ENCODE assay signal across 17 cellular contexts in the genomic region with DNA sequence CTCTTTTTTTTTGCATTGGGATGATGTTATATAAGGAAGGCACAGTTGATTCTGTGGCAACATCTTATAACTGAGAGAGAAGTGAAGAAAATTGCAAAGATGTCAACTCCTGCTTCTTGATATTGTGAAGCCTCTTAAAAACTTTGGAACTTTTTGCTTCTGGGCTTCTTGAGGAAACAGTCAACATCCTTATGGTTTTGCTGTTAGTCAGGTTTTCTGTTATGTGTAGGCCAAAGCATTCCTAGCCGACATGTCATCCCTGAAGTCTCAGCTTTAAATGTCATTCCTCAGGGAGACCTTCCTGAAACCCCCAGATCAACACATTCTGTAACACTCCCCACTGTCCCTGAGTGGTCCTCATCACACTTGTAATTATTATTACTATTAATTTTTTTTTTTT.
DNase-seq lines count a peak whose midpoint lies in the region; ATAC-seq, FAIRE-seq and TF ChIP-seq lines count a peak whose summit lies in the region.
"Had no signal": no experiment of that assay in that cellular context is flagged by ENCODE, and none has a peak within 500 bp of the region (broad histone marks: within the 10 kb centered on the region; RNA-seq: fewer than 3 reads in every experiment).

No MANE protein-coding gene starts in this region.

- TF ChIP-seq CTCF in foreskin fibroblast (IDR thresholded peaks at IDR 0.05; ENCODE audit: low read depth, low read length) = no peak

- H3K4me3 ChIP-seq in foreskin fibroblast (ENCODE audit: low read depth in 1 of 2, low read length in 2 of 2) = no peak overlapping the region
- H3K4me3 ChIP-seq: cardiac muscle cell, right atrium auricular region, upper lobe of right lung had no signal

- FAIRE-seq in RCC 7860 (lab: Jason Lieb, UNC) = no peak

- no peak for ATAC-seq in GM21825 (IDR thresholded peaks at IDR 0.05; ENCODE audit: unreplicated experiment)
- ATAC-seq: HCT116, left lobe of liver, upper lobe of right lung had no signal

- DNase-seq in AG08396 (ENCODE audit: low spot score) (peak; percentile 56), RCC 7860 (ENCODE audit: low spot score) (peak; percentile 33), foreskin fibroblast (peak; percentile 60 to 78), activated gamma-delta T cell treated with Interleukin-2 at 50 U/mL for 16 hours (no peak)
- DNase-seq in activated CD8-positive, alpha-beta memory T cell treated with anti-CD3 and anti-CD28 coated beads, Interleukin-2, amount 50 U/mL, for 48 hours = no peak
- DNase-seq: activated CD4-positive, alpha-beta T cell treated with anti-CD3 and anti-CD28 coated beads, Interleukin-2, amount 50 U/mL, for 1 hour; AML-193; DMS 273 treated with DMSO at 0.1 percent for 48 hours; head of caudate nucleus; nephron progenitor cell; stimulated activated CD4-positive, alpha-beta T cell treated with anti-CD3 and anti-CD28 coated beads, Interleukin-4, amount 100 ng/mL, for 1 hour; upper lobe of right lung had no signal

Comparison
In these comparisons a context has a peak if more than half of its experiments do, and no peak if none do; other contexts are left out.
1. DNase-seq: peak in AG08396 (single experiment), RCC 7860 (single experiment) and foreskin fibroblast (2 of 2); none in activated CD8-positive, alpha-beta memory T cell treated with anti-CD3 and anti-CD28 coated beads, Interleukin-2, amount 50 U/mL, for 48 hours (single experiment) and activated gamma-delta T cell treated with Interleukin-2 at 50 U/mL for 16 hours (single experiment).